Comparison of ENCODE assay signal across 27 cellular contexts in genomic region chr5:94847019-94847418, GRCh38.
"Had no signal": no experiment of that assay in that cellular context is flagged by ENCODE, and none has a peak within 500 bp of the region (broad histone marks: within the 10 kb centered on the region; RNA-seq: fewer than 3 reads in every experiment).

No MANE protein-coding gene starts in this region.

- H3K27me3 Mint-ChIP-seq: effector memory CD8-positive, alpha-beta T cell; stimulated activated naive B cell treated with anti-CD40 and anti-IgM and Interleukin-4, amounts not matched to agents 10 μg/mL and 1 μg/mL and 100 μg/mL, for 72 hours had no signal

- H3K27me3 ChIP-seq: brain microvascular endothelial cell, gastrocnemius medialis, right lobe of liver, testis, transverse colon had no signal

- FAIRE-seq: astrocyte, TTC549 had no signal

- H3K9me3 Mint-ChIP-seq: activated CD4-positive, alpha-beta T cell treated with anti-CD3 and anti-CD28 coated beads, Interleukin-2, amount 10 ng/mL, durations not matched to agents 7 days and 5 days; effector memory CD8-positive, alpha-beta T cell; nephron; stimulated activated naive B cell treated with anti-CD40 and anti-IgM and Interleukin-4, amounts not matched to agents 10 μg/mL and 1 μg/mL and 100 μg/mL, for 72 hours had no signal

- ATAC-seq: effector memory CD8-positive, alpha-beta T cell; gastrocnemius medialis; right lobe of liver; stimulated activated naive B cell treated with anti-CD40 and anti-IgM and Interleukin-4, amounts not matched to agents 10 μg/mL and 1 μg/mL and 100 μg/mL, for 72 hours had no signal

- H3K4me3 Mint-ChIP-seq: activated CD4-positive, alpha-beta T cell treated with anti-CD3 and anti-CD28 coated beads, Interleukin-2, amount 10 ng/mL, durations not matched to agents 7 days and 5 days; effector memory CD8-positive, alpha-beta T cell; nephron; stimulated activated naive B cell treated with anti-CD40 and anti-IgM and Interleukin-4, amounts not matched to agents 10 μg/mL and 1 μg/mL and 100 μg/mL, for 72 hours had no signal

- H3K4me1 Mint-ChIP-seq: nephron had no signal

- H3K36me3 Mint-ChIP-seq: stimulated activated naive B cell treated with anti-CD40 and anti-IgM and Interleukin-4, amounts not matched to agents 10 μg/mL and 1 μg/mL and 100 μg/mL, for 72 hours had no signal

- H3K27ac ChIP-seq: brain microvascular endothelial cell, gastrocnemius medialis, left ventricle myocardium inferior, right lobe of liver, testis, transverse colon, VCaP had no signal

- H3K9me3 ChIP-seq: gastrocnemius medialis, left ventricle myocardium inferior, right lobe of liver, testis, transverse colon had no signal

- H3K36me3 ChIP-seq: brain microvascular endothelial cell, gastrocnemius medialis, left ventricle myocardium inferior, right lobe of liver, transverse colon had no signal

- H3K27ac Mint-ChIP-seq: activated CD4-positive, alpha-beta T cell treated with anti-CD3 and anti-CD28 coated beads, Interleukin-2, amount 10 ng/mL, durations not matched to agents 7 days and 5 days; effector memory CD8-positive, alpha-beta T cell; nephron; stimulated activated naive B cell treated with anti-CD40 and anti-IgM and Interleukin-4, amounts not matched to agents 10 μg/mL and 1 μg/mL and 100 μg/mL, for 72 hours had no signal

- H3K4me1 ChIP-seq: gastrocnemius medialis, left ventricle myocardium inferior, right lobe of liver, testis, transverse colon had no signal

- H3K4me3 ChIP-seq: gastrocnemius medialis, left ventricle myocardium inferior, lung, right lobe of liver, testis, transverse colon had no signal

- DNase-seq: activated CD4-positive, alpha-beta T cell treated with anti-CD3 and anti-CD28 coated beads, Interleukin-2, amount 10 ng/mL, durations not matched to agents 7 days and 5 days; activated CD4-positive, CD25-positive, alpha-beta regulatory T cell treated with anti-CD3 and anti-CD28 coated beads, Interleukin-2, amount 50 U/mL, for 72 hours; activated gamma-delta T cell treated with Interleukin-2 at 50 U/mL for 16 hours; activated naive CD4-positive, alpha-beta T cell treated with anti-CD3 and anti-CD28 coated beads, Interleukin-2, amount 50 U/mL, for 16 hours; amniotic stem cell; brain microvascular endothelial cell; caudate nucleus; cortex of kidney; effector memory CD8-positive, alpha-beta T cell; erythroblast; gastrocnemius medialis; glutamatergic neuron; islet precursor cell; left ventricle myocardium inferior; mesendoderm; right lobe of liver; stimulated activated CD4-positive, alpha-beta T cell treated with anti-CD3 and anti-CD28 coated beads, Interleukin-12 subunit alpha, Interleukin-12 subunit beta, amount 100 ng/mL, for 4 hours; stimulated activated CD4-positive, alpha-beta T cell treated with anti-CD3 and anti-CD28 coated beads, Interleukin-4, amount 100 ng/mL, for 1 hour; stimulated activated naive B cell treated with anti-CD40 and anti-IgM and Interleukin-4, amounts not matched to agents 10 μg/mL and 1 μg/mL and 100 μg/mL, for 72 hours; T-helper 9 cell; testis; transverse colon had no signal
